In genomic region chr6:28462401-28462800, GRCh38 we compare ENCODE assay signal across 1 cellular context.
TF ChIP-seq lines count a peak whose summit lies in the region.

No MANE protein-coding gene starts in this region.

TF ChIP-seq in GM23338, 12 proteins besides CTCF, POLR2A, EP300 and RAD21:
- TF ChIP-seq STAT1 (IDR thresholded peaks at IDR 0.05; ENCODE audit: unreplicated experiment): no peak
- TF ChIP-seq CREB1 (CRISPR knock-in tag; IDR thresholded peaks at IDR 0.05; ENCODE audit: low read depth): no peak
- no peak for TF ChIP-seq ZNF462 (CRISPR knock-in tag; IDR thresholded peaks at IDR 0.05)
- no peak for TF ChIP-seq EZH2 (IDR thresholded peaks at IDR 0.05; ENCODE audit: low read depth, unreplicated experiment)
- TF ChIP-seq EZH2phosphoT487 (IDR thresholded peaks at IDR 0.05; ENCODE audit: unreplicated experiment): no peak
- TF ChIP-seq NANOG (IDR thresholded peaks at IDR 0.05; ENCODE audit: borderline replicate concordance): no peak
- TF ChIP-seq, protein P1, sequence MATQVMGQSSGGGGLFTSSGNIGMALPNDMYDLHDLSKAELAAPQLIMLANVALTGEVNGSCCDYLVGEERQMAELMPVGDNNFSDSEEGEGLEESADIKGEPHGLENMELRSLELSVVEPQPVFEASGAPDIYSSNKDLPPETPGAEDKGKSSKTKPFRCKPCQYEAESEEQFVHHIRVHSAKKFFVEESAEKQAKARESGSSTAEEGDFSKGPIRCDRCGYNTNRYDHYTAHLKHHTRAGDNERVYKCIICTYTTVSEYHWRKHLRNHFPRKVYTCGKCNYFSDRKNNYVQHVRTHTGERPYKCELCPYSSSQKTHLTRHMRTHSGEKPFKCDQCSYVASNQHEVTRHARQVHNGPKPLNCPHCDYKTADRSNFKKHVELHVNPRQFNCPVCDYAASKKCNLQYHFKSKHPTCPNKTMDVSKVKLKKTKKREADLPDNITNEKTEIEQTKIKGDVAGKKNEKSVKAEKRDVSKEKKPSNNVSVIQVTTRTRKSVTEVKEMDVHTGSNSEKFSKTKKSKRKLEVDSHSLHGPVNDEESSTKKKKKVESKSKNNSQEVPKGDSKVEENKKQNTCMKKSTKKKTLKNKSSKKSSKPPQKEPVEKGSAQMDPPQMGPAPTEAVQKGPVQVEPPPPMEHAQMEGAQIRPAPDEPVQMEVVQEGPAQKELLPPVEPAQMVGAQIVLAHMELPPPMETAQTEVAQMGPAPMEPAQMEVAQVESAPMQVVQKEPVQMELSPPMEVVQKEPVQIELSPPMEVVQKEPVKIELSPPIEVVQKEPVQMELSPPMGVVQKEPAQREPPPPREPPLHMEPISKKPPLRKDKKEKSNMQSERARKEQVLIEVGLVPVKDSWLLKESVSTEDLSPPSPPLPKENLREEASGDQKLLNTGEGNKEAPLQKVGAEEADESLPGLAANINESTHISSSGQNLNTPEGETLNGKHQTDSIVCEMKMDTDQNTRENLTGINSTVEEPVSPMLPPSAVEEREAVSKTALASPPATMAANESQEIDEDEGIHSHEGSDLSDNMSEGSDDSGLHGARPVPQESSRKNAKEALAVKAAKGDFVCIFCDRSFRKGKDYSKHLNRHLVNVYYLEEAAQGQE (IDR thresholded peaks at IDR 0.05; ENCODE audit: unreplicated experiment): no peak
- no peak for TF ChIP-seq ZNF331 (CRISPR knock-in tag; IDR thresholded peaks at IDR 0.05; ENCODE audit: low read depth)
- no peak for TF ChIP-seq ZNF114 (CRISPR knock-in tag; IDR thresholded peaks at IDR 0.05)
